Comparison of ENCODE assay signal across 10 cellular contexts in the genomic region with DNA sequence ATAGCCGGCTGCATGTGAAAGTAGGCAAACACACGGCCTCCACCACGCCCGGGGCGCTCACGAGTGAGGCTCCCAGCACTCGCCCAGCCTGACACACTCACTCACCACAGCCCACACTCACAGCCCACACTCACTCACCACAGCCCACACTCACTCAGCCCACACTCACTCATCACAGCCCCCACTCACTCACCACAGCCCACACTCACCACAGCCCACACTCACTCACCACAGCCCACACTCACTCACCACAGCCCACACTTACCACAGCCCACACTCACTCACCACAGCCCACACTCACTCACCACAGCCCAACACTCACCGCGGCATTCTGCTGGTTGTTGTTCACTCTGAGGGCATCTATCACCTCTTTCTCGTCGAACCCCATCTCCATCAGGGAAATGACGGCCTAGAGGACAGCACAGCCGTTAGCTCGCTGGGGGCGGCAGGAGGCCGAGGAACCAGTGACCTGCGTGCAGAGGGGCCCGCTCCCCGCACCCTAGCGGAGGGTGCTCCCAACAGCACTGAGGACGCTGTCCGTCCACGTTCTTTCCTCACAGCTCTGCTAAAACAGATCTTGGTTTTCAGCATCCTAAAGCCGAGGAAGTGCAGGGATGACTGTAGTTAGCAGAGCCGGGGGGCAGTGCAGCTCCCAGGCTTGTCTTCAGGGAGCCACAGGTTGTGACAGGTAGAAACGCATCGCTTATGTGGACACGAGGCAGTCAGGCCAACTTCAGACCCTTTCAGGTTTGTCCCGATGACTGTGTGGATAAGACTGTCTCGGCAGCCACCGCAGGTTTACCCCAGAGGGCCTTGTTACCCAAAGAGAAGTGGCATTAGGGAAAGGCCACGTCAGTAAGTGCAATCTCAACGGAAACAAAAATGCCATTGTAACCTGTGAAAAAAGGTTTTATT. TPM values are rescaled to one million over a fixed set of nuclear protein-coding genes. Genes with fewer than 3 reads are reported as not detected.
DNase-seq lines count a peak whose midpoint lies in the region; ATAC-seq and TF ChIP-seq lines count a peak whose summit lies in the region.
"Had no signal": no experiment of that assay in that cellular context is flagged by ENCODE, and none has a peak within 500 bp of the region (broad histone marks: within the 10 kb centered on the region; RNA-seq: fewer than 3 reads in every experiment).

No MANE protein-coding gene starts in this region.

- peaks cover 3 to 4% of the 10 kb centered on the region in 2 donors for H3K9me3 Mint-ChIP-seq in natural killer cell
- H3K9me3 Mint-ChIP-seq in stimulated activated naive CD8-positive, alpha-beta T cell treated with anti-CD3 and anti-CD28 coated beads, Interleukin-15, Interleukin-2, amounts not matched to agents 100 ng/mL and 50 ng/mL, for 24 hours, result no peaks in the 10 kb centered on the region

- DNase-seq in T-helper 22 cell (ENCODE audit: low read depth) (peak; percentile 12), natural killer cell (peak; percentile 71), sciatic nerve (ENCODE audit: low spot score) (no peak)
- peak; percentile 87 to 89 for DNase-seq in activated T-cell treated with anti-CD3 and anti-CD28 coated beads, Interleukin-2, amount 50 U/mL, for 48 hours
- DNase-seq: DMS79, IMR-90, NCI-H526 had no signal

- peak; percentile 77 to 91 (median 81) for ATAC-seq in natural killer cell
- ATAC-seq in GM21381 (IDR thresholded peaks at IDR 0.05; ENCODE audit: unreplicated experiment), result no peak
- ATAC-seq in GM19328 (IDR thresholded peaks at IDR 0.05; ENCODE audit: unreplicated experiment), result no peak
- ATAC-seq in sciatic nerve, result no peak

- peaks cover 7% of the 10 kb centered on the region for H3K36me3 Mint-ChIP-seq in natural killer cell
- H3K36me3 Mint-ChIP-seq in stimulated activated naive CD8-positive, alpha-beta T cell treated with anti-CD3 and anti-CD28 coated beads, Interleukin-15, Interleukin-2, amounts not matched to agents 100 ng/mL and 50 ng/mL, for 24 hours (ENCODE audit: low read depth), result peaks cover 77% of the 10 kb centered on the region

- no peak for TF ChIP-seq CTCF in natural killer cell (IDR thresholded peaks at IDR 0.05)

- peaks cover 0 to 5% of the 10 kb centered on the region in 2 donors for H3K27me3 Mint-ChIP-seq in natural killer cell (ENCODE audit: low read depth in 2 of 2)
- peaks cover 4% of the 10 kb centered on the region for H3K27me3 Mint-ChIP-seq in stimulated activated naive CD8-positive, alpha-beta T cell treated with anti-CD3 and anti-CD28 coated beads, Interleukin-15, Interleukin-2, amounts not matched to agents 100 ng/mL and 50 ng/mL, for 24 hours

- H3K4me3 Mint-ChIP-seq in natural killer cell, result peak overlapping the region; percentile 81
- H3K4me3 Mint-ChIP-seq in stimulated activated naive CD8-positive, alpha-beta T cell treated with anti-CD3 and anti-CD28 coated beads, Interleukin-15, Interleukin-2, amounts not matched to agents 100 ng/mL and 50 ng/mL, for 24 hours, result peak overlapping the region; percentile 75

- H3K27ac Mint-ChIP-seq in natural killer cell, result peak overlapping the region; percentile 95 to 97
- H3K27ac Mint-ChIP-seq in stimulated activated naive CD8-positive, alpha-beta T cell treated with anti-CD3 and anti-CD28 coated beads, Interleukin-15, Interleukin-2, amounts not matched to agents 100 ng/mL and 50 ng/mL, for 24 hours, result peak overlapping the region; percentile 99

- H3K4me1 Mint-ChIP-seq in natural killer cell, result peaks cover 8 to 14% of the 10 kb centered on the region in 2 donors
- peaks cover 16% of the 10 kb centered on the region for H3K4me1 Mint-ChIP-seq in stimulated activated naive CD8-positive, alpha-beta T cell treated with anti-CD3 and anti-CD28 coated beads, Interleukin-15, Interleukin-2, amounts not matched to agents 100 ng/mL and 50 ng/mL, for 24 hours (ENCODE audit: low read depth)

- intact Hi-C loops in natural killer cell (cut with micrococcal nuclease), result no loop called here
- intact Hi-C loops in sciatic nerve (cut with DNase I), result no loop called here

RNA-seq across cellular contexts. Expression of gene UBAC1, which starts 21.6 kb away (rescaled TPM):
- total RNA-seq in natural killer cell (10 to 100 TPM; 22.7 to 31.8 (median 27.6) TPM), sciatic nerve (35.2 TPM)

RNA-seq across cellular contexts. Expression of gene CAMSAP1, which starts 32.3 kb away (rescaled TPM):
- 10 to 100 TPM; 25.9 to 33.5 (median 28.1) TPM for total RNA-seq in natural killer cell
- total RNA-seq in sciatic nerve, result 39.8 TPM

Comparison
In these comparisons a context has a peak if more than half of its experiments do, and no peak if none do; other contexts are left out.
1. ATAC-seq: peak in natural killer cell (3 of 3); none in GM21381 (single experiment), GM19328 (single experiment) and sciatic nerve (single experiment).